ENCODE assay signal across 23 cellular contexts in the genomic region with DNA sequence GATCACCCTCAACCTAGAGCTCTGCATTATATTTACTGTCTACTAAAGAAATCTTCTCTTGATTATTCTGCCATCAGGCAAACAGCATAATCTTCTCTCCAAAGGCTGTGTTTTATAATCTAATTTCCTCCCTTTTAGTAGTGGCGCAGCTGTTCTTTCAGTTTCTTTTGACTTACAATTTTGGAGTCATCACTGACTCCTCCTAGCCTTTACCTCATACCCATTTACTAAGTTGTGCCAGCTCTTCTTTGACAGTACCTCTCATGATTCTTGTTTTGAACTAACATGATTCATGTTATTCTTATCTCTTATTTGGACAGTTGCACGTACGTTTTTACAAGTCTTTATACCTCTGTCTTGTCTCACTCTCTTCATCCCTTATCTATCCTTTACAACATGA.
"Had no signal": no experiment of that assay in that cellular context is flagged by ENCODE, and none has a peak within 500 bp of the region (broad histone marks: within the 10 kb centered on the region; RNA-seq: fewer than 3 reads in every experiment).

No MANE protein-coding gene starts in this region.

- H3K4me2 ChIP-seq: hepatocyte had no signal

- DNase-seq: activated CD4-positive, alpha-beta T cell treated with anti-CD3 and anti-CD28 coated beads for 36 hours; activated CD4-positive, alpha-beta T cell treated with anti-CD3 and anti-CD28 coated beads, Interleukin-2, amount 50 U/mL, for 48 hours; activated gamma-delta T cell treated with Interleukin-2 at 50 U/mL for 16 hours; activated T-cell treated with anti-CD3 and anti-CD28 coated beads for 4 hours; adrenal gland; dermis blood vessel endothelial cell; effector memory CD4-positive, alpha-beta T cell; esophagus squamous epithelium; mammary epithelial cell; naive thymus-derived CD8-positive, alpha-beta T cell; pancreas; right lobe of liver; stimulated activated CD4-positive, alpha-beta T cell treated with anti-CD3 and anti-CD28 coated beads, Interleukin-1b, Interleukin-23, amount 100 ng/mL, for 48 hours; stimulated activated naive CD8-positive, alpha-beta T cell treated with anti-CD3 and anti-CD28 coated beads, Interleukin-15, Interleukin-2, amounts not matched to agents 100 U/mL and 50 U/mL, for 24 hours; substantia nigra; SW 1271; tibial artery had no signal

- H3K9me3 ChIP-seq: adrenal gland, esophagus squamous epithelium, pancreas, right lobe of liver, tibial artery had no signal

- ATAC-seq: activated CD4-positive, alpha-beta T cell treated with anti-CD3 and anti-CD28 coated beads for 36 hours; activated naive CD4-positive, alpha-beta T cell treated with anti-CD3 and anti-CD28 coated beads, Interleukin-2, amount 50 U/mL, for 72 hours; naive thymus-derived CD8-positive, alpha-beta T cell; pancreas; right lobe of liver; stimulated activated naive CD8-positive, alpha-beta T cell treated with anti-CD3 and anti-CD28 coated beads, Interleukin-15, Interleukin-2, amounts not matched to agents 100 U/mL and 50 U/mL, for 24 hours; WTC11 had no signal

- H3K9me3 Mint-ChIP-seq: activated T-helper 1 cell treated with anti-CD3 and anti-CD28 coated beads, Interleukin-12 subunit alpha, Interleukin-12 subunit beta, Interleukin-2, Interleukin-4 antibody, amounts not matched to agents 30 ng/mL and 10 ng/mL and 1 ng/mL, durations not matched to agents 14 hours and 24 hours and 36 hours; WTC11 had no signal

- H3K27ac ChIP-seq: adrenal gland, esophagus squamous epithelium, hepatocyte, pancreas, right lobe of liver, tibial artery had no signal

- H3K4me3 ChIP-seq: adrenal gland, esophagus squamous epithelium, hepatocyte, pancreas, right lobe of liver, tibial artery had no signal

- H3K79me2 ChIP-seq: hepatocyte had no signal

- H3K36me3 ChIP-seq: adrenal gland, esophagus squamous epithelium, pancreas, right lobe of liver, tibial artery had no signal

- H3K4me3 Mint-ChIP-seq: activated CD4-positive, alpha-beta T cell treated with anti-CD3 and anti-CD28 coated beads for 36 hours; activated T-helper 1 cell treated with anti-CD3 and anti-CD28 coated beads, Interleukin-12 subunit alpha, Interleukin-12 subunit beta, Interleukin-2, Interleukin-4 antibody, amounts not matched to agents 30 ng/mL and 10 ng/mL and 1 ng/mL, durations not matched to agents 14 hours and 24 hours and 36 hours; naive thymus-derived CD8-positive, alpha-beta T cell; WTC11 had no signal

- H3K27ac Mint-ChIP-seq: activated CD4-positive, alpha-beta T cell treated with anti-CD3 and anti-CD28 coated beads for 36 hours; activated naive CD4-positive, alpha-beta T cell treated with anti-CD3 and anti-CD28 coated beads, Interleukin-2, amount 50 U/mL, for 72 hours; activated T-helper 1 cell treated with anti-CD3 and anti-CD28 coated beads, Interleukin-12 subunit alpha, Interleukin-12 subunit beta, Interleukin-2, Interleukin-4 antibody, amounts not matched to agents 30 ng/mL and 10 ng/mL and 1 ng/mL, durations not matched to agents 14 hours and 24 hours and 36 hours; naive thymus-derived CD8-positive, alpha-beta T cell; WTC11 had no signal

- H3K4me1 Mint-ChIP-seq: activated CD4-positive, alpha-beta T cell treated with anti-CD3 and anti-CD28 coated beads for 36 hours; naive thymus-derived CD8-positive, alpha-beta T cell; WTC11 had no signal

- H3K36me3 Mint-ChIP-seq: activated naive CD4-positive, alpha-beta T cell treated with anti-CD3 and anti-CD28 coated beads, Interleukin-2, amount 50 U/mL, for 72 hours; naive thymus-derived CD8-positive, alpha-beta T cell; WTC11 had no signal

- H2AFZ ChIP-seq: hepatocyte had no signal

- FAIRE-seq: pancreas, TTC549, urothelium cell line had no signal

- H3K4me1 ChIP-seq: adrenal gland, pancreas, right lobe of liver had no signal

- H3K27me3 ChIP-seq: adrenal gland, esophagus squamous epithelium, hepatocyte, pancreas, right lobe of liver, tibial artery had no signal
